38 cellular contexts compared by ENCODE assay signal in genomic region chr1:159986093-159986492, GRCh38. TPM values are rescaled to one million over a fixed set of nuclear protein-coding genes. Genes with fewer than 3 reads are reported as not detected.
"Had no signal": no experiment of that assay in that cellular context is flagged by ENCODE, and none has a peak within 500 bp of the region (broad histone marks: within the 10 kb centered on the region; RNA-seq: fewer than 3 reads in every experiment).

No MANE protein-coding gene starts in this region.

- H3K36me3 ChIP-seq: adrenal gland, brain microvascular endothelial cell, breast epithelium had no signal

- H3K4me3 Mint-ChIP-seq: activated B cell treated with CpG ODN at 0.5 μM for 24 hours; activated CD4-positive, alpha-beta memory T cell treated with anti-CD3 and anti-CD28 coated beads for 36 hours; activated CD8-positive, alpha-beta T cell treated with anti-CD3 and anti-CD28 coated beads for 36 hours; activated naive CD4-positive, alpha-beta T cell treated with anti-CD3 and anti-CD28 coated beads for 36 hours; activated naive CD8-positive, alpha-beta T cell treated with anti-CD3 and anti-CD28 coated beads for 36 hours; activated T-cell treated with anti-CD3 and anti-CD28 coated beads, Interleukin-2, amount 50 U/mL, for 4 hours; activated T-cell treated with anti-CD3 and anti-CD28 coated beads, Interleukin-2, amount 50 U/mL, for 72 hours; activated T-helper 1 cell treated with anti-CD3 and anti-CD28 coated beads, Interleukin-12 subunit alpha, Interleukin-12 subunit beta, Interleukin-2, Interleukin-4 antibody, amounts not matched to agents 30 ng/mL and 10 ng/mL and 1 ng/mL, durations not matched to agents 14 hours and 24 hours and 36 hours; activated T-helper 17 cell treated with anti-CD3 and anti-CD28 coated beads, Interleukin-2, amount 50 U/mL, for 72 hours; T-helper 1 cell treated with Interleukin-12 subunit alpha and Interleukin-12 subunit beta and Interleukin-4 antibody, amounts not matched to agents 30 μg/mL and 1 μg/mL, for 36 hours; T-helper 2 cell treated with Interferon-gamma antibody and Interleukin-4, amounts not matched to agents 5 μg/mL and 100 μg/mL, for 36 hours had no signal

- H3K27me3 ChIP-seq: body of pancreas, breast epithelium had no signal

- H3K27ac ChIP-seq: adrenal gland, body of pancreas, brain microvascular endothelial cell, breast epithelium, VCaP had no signal

- H3K27ac Mint-ChIP-seq: activated B cell treated with CpG ODN at 0.5 μM for 24 hours; activated CD4-positive, alpha-beta memory T cell treated with anti-CD3 and anti-CD28 coated beads for 36 hours; activated CD8-positive, alpha-beta T cell treated with anti-CD3 and anti-CD28 coated beads for 36 hours; activated naive CD4-positive, alpha-beta T cell treated with anti-CD3 and anti-CD28 coated beads for 36 hours; activated naive CD4-positive, alpha-beta T cell treated with anti-CD3 and anti-CD28 coated beads, Interleukin-2, amount 50 U/mL, for 72 hours; activated naive CD8-positive, alpha-beta T cell treated with anti-CD3 and anti-CD28 coated beads for 36 hours; activated T-cell treated with anti-CD3 and anti-CD28 coated beads, Interleukin-2, amount 50 U/mL, for 72 hours; activated T-helper 1 cell treated with anti-CD3 and anti-CD28 coated beads, Interleukin-12 subunit alpha, Interleukin-12 subunit beta, Interleukin-2, Interleukin-4 antibody, amounts not matched to agents 30 ng/mL and 10 ng/mL and 1 ng/mL, durations not matched to agents 14 hours and 24 hours and 36 hours; activated T-helper 17 cell treated with anti-CD3 and anti-CD28 coated beads, Interleukin-2, amount 50 U/mL, for 72 hours; T-helper 1 cell treated with Interleukin-12 subunit alpha and Interleukin-12 subunit beta and Interleukin-4 antibody, amounts not matched to agents 30 μg/mL and 1 μg/mL, for 36 hours; T-helper 2 cell treated with Interferon-gamma antibody and Interleukin-4, amounts not matched to agents 5 μg/mL and 100 μg/mL, for 36 hours had no signal

- H3K9me3 Mint-ChIP-seq: activated B cell treated with CpG ODN at 0.5 μM for 24 hours; activated CD4-positive, alpha-beta memory T cell treated with anti-CD3 and anti-CD28 coated beads for 36 hours; activated CD8-positive, alpha-beta T cell treated with anti-CD3 and anti-CD28 coated beads for 36 hours; activated naive CD4-positive, alpha-beta T cell treated with anti-CD3 and anti-CD28 coated beads for 36 hours; activated naive CD4-positive, alpha-beta T cell treated with anti-CD3 and anti-CD28 coated beads, Interleukin-2, amount 50 U/mL, for 72 hours; activated naive CD8-positive, alpha-beta T cell treated with anti-CD3 and anti-CD28 coated beads for 36 hours; activated T-cell treated with anti-CD3 and anti-CD28 coated beads, Interleukin-2, amount 50 U/mL, for 4 hours; activated T-cell treated with anti-CD3 and anti-CD28 coated beads, Interleukin-2, amount 50 U/mL, for 72 hours; activated T-helper 1 cell treated with anti-CD3 and anti-CD28 coated beads, Interleukin-12 subunit alpha, Interleukin-12 subunit beta, Interleukin-2, Interleukin-4 antibody, amounts not matched to agents 30 ng/mL and 10 ng/mL and 1 ng/mL, durations not matched to agents 14 hours and 24 hours and 36 hours; activated T-helper 17 cell treated with anti-CD3 and anti-CD28 coated beads, Interleukin-2, amount 50 U/mL, for 72 hours; T-helper 1 cell treated with Interleukin-12 subunit alpha and Interleukin-12 subunit beta and Interleukin-4 antibody, amounts not matched to agents 30 μg/mL and 1 μg/mL, for 36 hours; T-helper 2 cell treated with Interferon-gamma antibody and Interleukin-4, amounts not matched to agents 5 μg/mL and 100 μg/mL, for 36 hours had no signal

- H3K9me3 ChIP-seq: adrenal gland, body of pancreas, breast epithelium had no signal

- H3K4me1 ChIP-seq: adrenal gland, body of pancreas, breast epithelium had no signal

- H3K4me1 Mint-ChIP-seq: activated B cell treated with CpG ODN at 0.5 μM for 24 hours had no signal

- ATAC-seq: activated CD8-positive, alpha-beta T cell treated with anti-CD3 and anti-CD28 coated beads for 36 hours; activated naive CD4-positive, alpha-beta T cell treated with anti-CD3 and anti-CD28 coated beads, Interleukin-2, amount 50 U/mL, for 72 hours; activated T-cell treated with anti-CD3 and anti-CD28 coated beads, Interleukin-2, amount 50 U/mL, for 4 hours; activated T-cell treated with anti-CD3 and anti-CD28 coated beads, Interleukin-2, amount 50 U/mL, for 72 hours; activated T-helper 17 cell treated with anti-CD3 and anti-CD28 coated beads, Interleukin-2, amount 50 U/mL, for 72 hours; body of pancreas had no signal

- FAIRE-seq: astrocyte, TTC549 had no signal

- H3K36me3 Mint-ChIP-seq: activated CD4-positive, alpha-beta memory T cell treated with anti-CD3 and anti-CD28 coated beads for 36 hours; activated naive CD4-positive, alpha-beta T cell treated with anti-CD3 and anti-CD28 coated beads, Interleukin-2, amount 50 U/mL, for 72 hours; activated naive CD8-positive, alpha-beta T cell treated with anti-CD3 and anti-CD28 coated beads for 36 hours had no signal

- H3K4me3 ChIP-seq: adrenal gland, body of pancreas, breast epithelium had no signal

- DNase-seq: activated B cell treated with CpG ODN at 0.5 μM for 24 hours; activated CD4-positive, alpha-beta memory T cell treated with anti-CD3 and anti-CD28 coated beads for 36 hours; activated CD4-positive, alpha-beta T cell treated with anti-CD3 and anti-CD28 coated beads for 48 hours; activated CD4-positive, alpha-beta T cell treated with anti-CD3 and anti-CD28 coated beads, Interleukin-2, amount 50 U/mL, for 1 hour; activated CD4-positive, alpha-beta T cell treated with anti-CD3 and anti-CD28 coated beads, Interleukin-2, amount 50 U/mL, for 4 hours; activated CD4-positive, CD25-positive, alpha-beta regulatory T cell treated with anti-CD3 and anti-CD28 coated beads, Interleukin-2, amount 50 U/mL, for 72 hours; activated CD8-positive, alpha-beta memory T cell treated with anti-CD3 and anti-CD28 coated beads, Interleukin-2, amount 50 U/mL, for 4 hours; activated CD8-positive, alpha-beta T cell treated with anti-CD3 and anti-CD28 coated beads for 36 hours; activated effector memory CD4-positive, alpha-beta T cell treated with anti-CD3 and anti-CD28 coated beads, Interleukin-2, amount 50 U/mL, for 16 hours; activated gamma-delta T cell treated with Interleukin-2 at 50 U/mL for 16 hours; activated naive CD4-positive, alpha-beta T cell; activated naive CD4-positive, alpha-beta T cell treated with anti-CD3 and anti-CD28 coated beads for 36 hours; activated naive CD4-positive, alpha-beta T cell treated with anti-CD3 and anti-CD28 coated beads, Interleukin-2, amount 50 U/mL, for 16 hours; activated naive CD8-positive, alpha-beta T cell treated with anti-CD3 and anti-CD28 coated beads for 36 hours; activated T-cell treated with anti-CD3 and anti-CD28 coated beads for 4 hours; activated T-cell treated with anti-CD3 and anti-CD28 coated beads, Interleukin-2, amount 50 U/mL, for 1 hour; activated T-cell treated with anti-CD3 and anti-CD28 coated beads, Interleukin-2, amount 50 U/mL, for 4 hours; activated T-cell treated with anti-CD3 and anti-CD28 coated beads, Interleukin-2, amount 50 U/mL, for 72 hours; adrenal gland; amniotic stem cell; aorta; body of pancreas; brain microvascular endothelial cell; central memory CD4-positive, alpha-beta T cell; T-helper 1 cell; T-helper 2 cell; T-helper 9 cell had no signal

RNA-seq across cellular contexts. Expression of gene SLAMF9, which starts 32.1 kb away (rescaled TPM):
- total RNA-seq: activated B cell treated with CpG ODN at 0.5 μM for 24 hours; activated CD4-positive, alpha-beta memory T cell treated with anti-CD3 and anti-CD28 coated beads for 36 hours; activated CD8-positive, alpha-beta memory T cell treated with anti-CD3 and anti-CD28 coated beads for 36 hours; activated CD8-positive, alpha-beta T cell treated with anti-CD3 and anti-CD28 coated beads for 36 hours; activated naive CD4-positive, alpha-beta T cell treated with anti-CD3 and anti-CD28 coated beads for 36 hours; activated naive CD4-positive, alpha-beta T cell treated with anti-CD3 and anti-CD28 coated beads, Interleukin-2, amount 50 U/mL, for 72 hours; activated naive CD8-positive, alpha-beta T cell treated with anti-CD3 and anti-CD28 coated beads for 36 hours; activated T-cell treated with anti-CD3 and anti-CD28 coated beads, Interleukin-2, amount 50 U/mL, for 4 hours; activated T-cell treated with anti-CD3 and anti-CD28 coated beads, Interleukin-2, amount 50 U/mL, for 72 hours; activated T-helper 1 cell treated with anti-CD3 and anti-CD28 coated beads, Interleukin-12 subunit alpha, Interleukin-12 subunit beta, Interleukin-2, Interleukin-4 antibody, amounts not matched to agents 30 ng/mL and 10 ng/mL and 1 ng/mL, durations not matched to agents 14 hours and 24 hours and 36 hours; activated T-helper 17 cell treated with anti-CD3 and anti-CD28 coated beads, Interleukin-2, amount 50 U/mL, for 72 hours; adrenal gland; aorta; body of pancreas; breast epithelium; cardiac septum had no signal
- polyA plus RNA-seq: adrenal gland, aorta had no signal

RNA-seq across cellular contexts. Expression of gene IGSF9, which starts 40.7 kb away (rescaled TPM):
- total RNA-seq: activated B cell treated with CpG ODN at 0.5 μM for 24 hours; activated naive CD4-positive, alpha-beta T cell treated with anti-CD3 and anti-CD28 coated beads for 36 hours; activated naive CD4-positive, alpha-beta T cell treated with anti-CD3 and anti-CD28 coated beads, Interleukin-2, amount 50 U/mL, for 72 hours; activated T-helper 1 cell treated with anti-CD3 and anti-CD28 coated beads, Interleukin-12 subunit alpha, Interleukin-12 subunit beta, Interleukin-2, Interleukin-4 antibody, amounts not matched to agents 30 ng/mL and 10 ng/mL and 1 ng/mL, durations not matched to agents 14 hours and 24 hours and 36 hours; activated T-helper 17 cell treated with anti-CD3 and anti-CD28 coated beads, Interleukin-2, amount 50 U/mL, for 72 hours; cardiac septum had no signal
